24 cellular contexts compared by ENCODE assay signal in the genomic region with DNA sequence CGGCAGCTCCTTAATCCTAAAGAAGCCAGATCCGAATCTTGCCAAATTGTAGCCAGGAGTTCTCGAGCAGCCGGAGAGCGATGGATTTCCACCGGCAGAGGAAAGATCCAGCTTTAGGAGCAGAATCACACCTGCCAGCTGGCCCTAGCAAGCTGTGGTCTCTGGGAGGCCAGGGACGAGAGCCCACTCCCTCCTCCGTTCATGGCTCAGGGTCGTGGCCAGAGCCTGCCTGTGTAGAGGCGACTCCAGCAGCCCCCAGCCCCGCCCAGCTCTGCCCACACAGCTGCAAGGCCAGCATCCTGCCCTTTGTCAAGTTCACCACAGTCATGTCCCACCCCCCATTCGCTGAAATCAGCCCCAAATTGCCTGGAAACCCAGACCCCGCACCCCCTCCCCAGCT.
DNase-seq lines count a peak whose midpoint lies in the region; ATAC-seq and TF ChIP-seq lines count a peak whose summit lies in the region.
"Had no signal": no experiment of that assay in that cellular context is flagged by ENCODE, and none has a peak within 500 bp of the region (broad histone marks: within the 10 kb centered on the region; RNA-seq: fewer than 3 reads in every experiment).

No MANE protein-coding gene starts in this region.

- H3K36me3 ChIP-seq in muscle layer of colon (ENCODE audit: insufficient read depth, low read length), result no peaks in the 10 kb centered on the region
- H3K36me3 ChIP-seq in testis (ENCODE audit: low read depth, missing control alignments), result no peaks in the 10 kb centered on the region
- H3K36me3 ChIP-seq: ovary, suprapubic skin had no signal

- peaks cover 66% of the 10 kb centered on the region for H3K4me1 ChIP-seq in muscle layer of colon (ENCODE audit: insufficient read depth, low read length)
- H3K4me1 ChIP-seq in testis, result peaks cover 42% of the 10 kb centered on the region

- H3K9me3 Mint-ChIP-seq in WTC11, result no peaks in the 10 kb centered on the region
- H3K9me3 Mint-ChIP-seq: activated CD4-positive, alpha-beta memory T cell treated with anti-CD3 and anti-CD28 coated beads, Interleukin-2, amount 10 ng/mL, durations not matched to agents 7 days and 5 days; activated naive CD4-positive, alpha-beta T cell treated with anti-CD3 and anti-CD28 coated beads, Interleukin-2, amount 10 ng/mL, durations not matched to agents 7 days and 5 days had no signal

- H3K27ac ChIP-seq in muscle layer of colon (ENCODE audit: low read depth, low read length) (peak overlapping the region; percentile 89), testis (peak overlapping the region; percentile 35 to 57)
- H3K27ac ChIP-seq: foreskin keratinocyte, GM23248, ovary, suprapubic skin had no signal

- H3K9ac ChIP-seq in muscle layer of colon (ENCODE audit: low read length), result peak overlapping the region; percentile 83
- H3K9ac ChIP-seq: GM23248 had no signal

- H3K27me3 Mint-ChIP-seq in WTC11 (ENCODE audit: low read depth), result no peaks in the 10 kb centered on the region; the same call in 1 of the 2 replicates

- POLR2A ChIA-PET in WTC11 (lab: Charles Lee), result interaction anchor here (0.5 kb wide), 1 partner anchor 1076 kb away, joined by 3 read pairs; no protein-coding TSS in a partner anchor

- CTCF ChIA-PET in WTC11 (lab: Charles Lee), result interaction anchor here (0.8 to 1.4 kb wide), 6 partner anchors 9 to 710 kb away, joined by 3 to 6 read pairs (median 4); no protein-coding TSS in a partner anchor

- H3K27ac Mint-ChIP-seq in WTC11, result no peak overlapping the region
- H3K27ac Mint-ChIP-seq: activated B cell treated with CpG ODN at 0.5 μM for 24 hours; activated CD4-positive, alpha-beta memory T cell treated with anti-CD3 and anti-CD28 coated beads, Interleukin-2, amount 10 ng/mL, durations not matched to agents 7 days and 5 days; activated naive CD4-positive, alpha-beta T cell treated with anti-CD3 and anti-CD28 coated beads, Interleukin-2, amount 10 ng/mL, durations not matched to agents 7 days and 5 days had no signal

- 47 to 55% methylated on average over 11 to 13 of the region's 13 CpGs for WGBS in testis, 2 donors

- no peak for TF ChIP-seq POLR2A in testis (IDR thresholded peaks at IDR 0.05)

- no peaks in the 10 kb centered on the region for H3K9me3 ChIP-seq in muscle layer of colon (ENCODE audit: low read length)
- H3K9me3 ChIP-seq in testis, result no peaks in the 10 kb centered on the region
- H3K9me3 ChIP-seq: mucosa of descending colon, ovary, suprapubic skin had no signal

- H3K36me3 Mint-ChIP-seq in WTC11, result no peaks in the 10 kb centered on the region
- H3K36me3 Mint-ChIP-seq: activated naive CD4-positive, alpha-beta T cell treated with anti-CD3 and anti-CD28 coated beads, Interleukin-2, amount 10 ng/mL, durations not matched to agents 7 days and 5 days had no signal

- intact Hi-C loops in testis (cut with DNase I; ENCODE audit: low total_unique reads), result no loop called here

- peak overlapping the region; percentile 17 to 54 for H3K4me3 ChIP-seq in muscle layer of colon (ENCODE audit: low read depth in 1 of 2, low read length in 2 of 2)
- no peak overlapping the region for H3K4me3 ChIP-seq in testis
- H3K4me3 ChIP-seq: GM23248, mucosa of descending colon, ovary, suprapubic skin had no signal

- H3K4me3 Mint-ChIP-seq in WTC11, result no peak overlapping the region
- H3K4me3 Mint-ChIP-seq: activated B cell treated with CpG ODN at 0.5 μM for 24 hours; activated CD4-positive, alpha-beta memory T cell treated with anti-CD3 and anti-CD28 coated beads, Interleukin-2, amount 10 ng/mL, durations not matched to agents 7 days and 5 days; activated naive CD4-positive, alpha-beta T cell treated with anti-CD3 and anti-CD28 coated beads, Interleukin-2, amount 10 ng/mL, durations not matched to agents 7 days and 5 days had no signal

- TF ChIP-seq CTCF in WTC11 (IDR thresholded peaks at IDR 0.05), result no peak
- TF ChIP-seq CTCF in testis (IDR thresholded peaks at IDR 0.05), result no peak

- ATAC-seq in WTC11, result peak; percentile 5; the same call in 1 of the 2 replicates
- no peak for ATAC-seq in GM19395 (IDR thresholded peaks at IDR 0.05; ENCODE audit: unreplicated experiment)
- ATAC-seq in HG02938 (IDR thresholded peaks at IDR 0.05; ENCODE audit: unreplicated experiment), result no peak
- ATAC-seq: foreskin keratinocyte, mucosa of descending colon had no signal

- H3K27me3 ChIP-seq in muscle layer of colon (ENCODE audit: control insufficient read depth in 1 of 2, insufficient read depth in 2 of 2, low read length in 2 of 2), result no peaks in the 10 kb centered on the region
- no peaks in the 10 kb centered on the region for H3K27me3 ChIP-seq in testis
- H3K27me3 ChIP-seq: ovary, suprapubic skin had no signal

- H3K4me1 Mint-ChIP-seq in WTC11, result peaks cover 29% of the 10 kb centered on the region

- DNase-seq in NCI-H524 (lab: John Stamatoyannopoulos, UW) (peak; percentile 37 to 69), NCI-H524 treated with DMSO at 0.1 percent for 48 hours (lab: John Stamatoyannopoulos, UW) (no peak), WTC11 (ENCODE audit: low spot score) (no peak), testis (no peak), amniotic stem cell (lab: John Stamatoyannopoulos, UW) (no peak)
- DNase-seq: activated B cell treated with CpG ODN at 0.5 μM for 24 hours; activated CD4-positive, alpha-beta memory T cell treated with anti-CD3 and anti-CD28 coated beads, Interleukin-2, amount 10 ng/mL, durations not matched to agents 7 days and 5 days; activated naive CD4-positive, alpha-beta T cell treated with anti-CD3 and anti-CD28 coated beads, Interleukin-2, amount 10 ng/mL, durations not matched to agents 7 days and 5 days; activated T-cell treated with anti-CD3 and anti-CD28 coated beads, Interleukin-2, amount 50 U/mL, for 1 hour; DMS79 treated with DMSO at 0.1 percent for 48 hours; foreskin keratinocyte; GM23248; mucosa of descending colon; NCI-H187 treated with DMSO at 0.1 percent for 48 hours; NCI-H510A; ovary; SHP77 treated with DMSO at 0.1 percent for 48 hours; small intestine; stimulated activated CD4-positive, alpha-beta T cell treated with anti-CD3 and anti-CD28 coated beads, Interleukin-4, amount 100 ng/mL, for 4 hours; T-helper 2 cell had no signal

TF ChIP-seq in WTC11, 78 proteins besides CTCF, POLR2A, EP300 and RAD21 (continues in another document):
- TF ChIP-seq, protein P1, sequence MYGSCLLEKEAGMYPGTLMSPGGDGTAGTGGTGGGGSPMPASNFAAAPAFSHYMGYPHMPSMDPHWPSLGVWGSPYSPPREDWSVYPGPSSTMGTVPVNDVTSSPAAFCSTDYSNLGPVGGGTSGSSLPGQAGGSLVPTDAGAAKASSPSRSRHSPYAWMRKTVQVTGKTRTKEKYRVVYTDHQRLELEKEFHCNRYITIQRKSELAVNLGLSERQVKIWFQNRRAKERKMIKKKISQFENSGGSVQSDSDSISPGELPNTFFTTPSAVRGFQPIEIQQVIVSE (CRISPR knock-in tag; IDR thresholded peaks at IDR 0.05; ENCODE audit: borderline replicate concordance), result no peak
- TF ChIP-seq RELA (CRISPR knock-in tag; IDR thresholded peaks at IDR 0.05; ENCODE audit: borderline replicate concordance), result no peak
- TF ChIP-seq CREM (CRISPR knock-in tag; IDR thresholded peaks at IDR 0.05), result no peak
- TF ChIP-seq, protein P2, sequence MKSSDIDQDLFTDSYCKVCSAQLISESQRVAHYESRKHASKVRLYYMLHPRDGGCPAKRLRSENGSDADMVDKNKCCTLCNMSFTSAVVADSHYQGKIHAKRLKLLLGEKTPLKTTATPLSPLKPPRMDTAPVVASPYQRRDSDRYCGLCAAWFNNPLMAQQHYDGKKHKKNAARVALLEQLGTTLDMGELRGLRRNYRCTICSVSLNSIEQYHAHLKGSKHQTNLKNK (CRISPR knock-in tag; IDR thresholded peaks at IDR 0.05), result no peak
- no peak for TF ChIP-seq ATF1 (CRISPR knock-in tag; IDR thresholded peaks at IDR 0.05)
- TF ChIP-seq, protein P3, sequence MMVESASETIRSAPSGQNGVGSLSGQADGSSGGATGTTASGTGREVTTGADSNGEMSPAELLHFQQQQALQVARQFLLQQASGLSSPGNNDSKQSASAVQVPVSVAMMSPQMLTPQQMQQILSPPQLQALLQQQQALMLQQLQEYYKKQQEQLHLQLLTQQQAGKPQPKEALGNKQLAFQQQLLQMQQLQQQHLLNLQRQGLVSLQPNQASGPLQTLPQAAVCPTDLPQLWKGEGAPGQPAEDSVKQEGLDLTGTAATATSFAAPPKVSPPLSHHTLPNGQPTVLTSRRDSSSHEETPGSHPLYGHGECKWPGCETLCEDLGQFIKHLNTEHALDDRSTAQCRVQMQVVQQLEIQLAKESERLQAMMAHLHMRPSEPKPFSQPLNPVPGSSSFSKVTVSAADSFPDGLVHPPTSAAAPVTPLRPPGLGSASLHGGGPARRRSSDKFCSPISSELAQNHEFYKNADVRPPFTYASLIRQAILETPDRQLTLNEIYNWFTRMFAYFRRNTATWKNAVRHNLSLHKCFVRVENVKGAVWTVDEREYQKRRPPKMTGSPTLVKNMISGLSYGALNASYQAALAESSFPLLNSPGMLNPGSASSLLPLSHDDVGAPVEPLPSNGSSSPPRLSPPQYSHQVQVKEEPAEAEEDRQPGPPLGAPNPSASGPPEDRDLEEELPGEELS (CRISPR knock-in tag; IDR thresholded peaks at IDR 0.05), result no peak
- TF ChIP-seq ZNF138 (CRISPR knock-in tag; conservative IDR thresholded peaks at IDR 0.05), result no peak
- TF ChIP-seq, protein P4, sequence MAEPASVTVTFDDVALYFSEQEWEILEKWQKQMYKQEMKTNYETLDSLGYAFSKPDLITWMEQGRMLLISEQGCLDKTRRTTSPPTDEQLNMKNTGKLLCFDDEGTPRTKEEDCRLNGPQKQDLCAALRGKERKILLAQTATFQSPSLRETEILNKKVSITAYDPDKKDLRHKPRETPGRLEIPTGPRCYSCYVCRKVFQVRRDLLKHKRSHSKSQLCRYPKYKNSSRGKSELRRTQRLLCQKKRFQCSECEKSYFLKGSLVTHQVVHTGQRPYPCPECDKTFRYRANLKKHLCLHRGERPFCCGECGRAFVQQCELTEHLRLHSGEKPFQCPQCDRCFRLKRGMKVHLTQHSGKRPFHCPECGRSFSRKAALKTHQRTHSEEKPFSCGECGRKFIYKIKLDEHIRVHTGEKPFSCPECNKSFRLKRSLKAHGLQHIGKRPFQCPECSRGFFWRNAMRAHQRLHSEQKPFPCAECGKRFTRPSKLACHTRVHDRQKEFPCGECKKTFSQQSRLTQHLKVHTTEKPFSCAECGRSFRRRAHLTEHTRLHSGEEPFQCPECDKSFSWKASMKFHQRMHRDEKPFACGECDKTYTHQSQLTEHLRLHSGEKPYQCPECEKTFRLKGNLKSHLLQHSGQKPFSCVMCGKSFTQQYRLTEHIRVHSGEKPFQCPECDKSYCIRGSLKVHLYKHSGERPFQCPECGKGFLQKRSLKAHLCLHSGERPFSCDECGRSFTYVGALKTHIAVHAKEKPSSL (CRISPR knock-in tag; conservative IDR thresholded peaks at IDR 0.05), result no peak

Comparison
In these comparisons a context has a peak if more than half of its experiments do, and no peak if none do; other contexts are left out.
1. DNase-seq: peak in NCI-H524 (2 of 2); none in NCI-H524 treated with DMSO at 0.1 percent for 48 hours (single experiment), WTC11 (single experiment), testis (single experiment) and amniotic stem cell (single experiment).
2. H3K4me3 ChIP-seq: peak in muscle layer of colon (2 of 2); none in testis (0 of 2).